Comparison of ENCODE assay signal across 9 cellular contexts in the genomic region with DNA sequence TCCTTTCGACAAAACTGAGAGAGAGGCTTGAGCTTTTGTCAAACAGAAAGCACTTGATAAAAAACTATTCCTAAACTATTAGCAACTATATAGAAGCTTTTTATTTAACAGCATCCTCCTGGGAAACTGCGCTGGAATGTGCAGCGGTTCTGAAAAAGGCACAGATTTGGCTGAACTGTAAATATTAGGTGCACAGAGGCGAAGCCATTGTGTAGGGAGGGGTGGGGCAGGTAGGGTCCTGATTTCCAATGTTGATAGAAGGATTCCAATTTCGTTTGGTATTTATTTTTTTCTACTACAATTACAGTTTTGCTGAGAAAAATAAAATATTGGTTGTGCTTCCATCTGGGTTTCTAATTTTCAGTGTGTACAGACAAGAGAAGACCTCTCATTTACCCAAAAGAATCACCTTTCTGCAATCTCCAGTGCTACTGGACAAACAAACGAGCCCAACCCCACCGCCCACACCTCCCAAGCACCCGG. TPM values are rescaled to one million over a fixed set of nuclear protein-coding genes. Genes with fewer than 3 reads are reported as not detected.
A peak's percentile ranks its signal among the peaks of the same experiment; 100 is the strongest.
DNase-seq lines count a peak whose midpoint lies in the region; ATAC-seq, FAIRE-seq and TF ChIP-seq lines count a peak whose summit lies in the region.
"Had no signal": no experiment of that assay in that cellular context is flagged by ENCODE, and none has a peak within 500 bp of the region (broad histone marks: within the 10 kb centered on the region; RNA-seq: fewer than 3 reads in every experiment).

No MANE protein-coding gene starts in this region.

- no peaks in the 10 kb centered on the region for H3K9me3 Mint-ChIP-seq in activated CD4-positive, alpha-beta T cell treated with anti-CD3 and anti-CD28 coated beads, Interleukin-2, amount 10 ng/mL, durations not matched to agents 24 days and 14 days
- H3K9me3 Mint-ChIP-seq in astrocyte (ENCODE audit: unreplicated experiment): no peaks in the 10 kb centered on the region

- H3K27ac ChIP-seq in astrocyte (ENCODE audit: low read depth, low read length) (no peak overlapping the region), HepG2 (ENCODE audit: extremely low read length, insufficient read depth, low read length) (peak overlapping the region; percentile 92), testis (no peak overlapping the region)
- H3K27ac ChIP-seq: C4-2B had no signal

- ATAC-seq in HepG2: peak; percentile 26

- H3K79me2 ChIP-seq in astrocyte (ENCODE audit: insufficient read depth, low read length) (no peaks in the 10 kb centered on the region), HepG2 (ENCODE audit: insufficient read depth, low read length) (peaks cover 32% of the 10 kb centered on the region)

- POLR2A ChIA-PET in HepG2 (lab: Yijun Ruan, JAX): interaction anchor here (0.8 to 3.4 kb wide), 19 partner anchors 8 to 93 kb away, joined by 3 to 46 read pairs (median 5); a partner anchor contains a TSS

- H3K4me3 ChIP-seq in astrocyte (ENCODE audit: insufficient read depth, low read depth, low read length): peak overlapping the region; percentile 70
- peak overlapping the region; percentile 76 to 83 (median 81) for H3K4me3 ChIP-seq in HepG2 (replicated peaks in 1 of 3; ENCODE audit: insufficient read depth in 1 of 3, low read depth in 2 of 3, low read length in 3 of 3)
- peak overlapping the region; percentile 61 to 83 for H3K4me3 ChIP-seq in testis

- H3K9me3 ChIP-seq in astrocyte (ENCODE audit: insufficient read depth, low read depth, low read length) (no peaks in the 10 kb centered on the region), HepG2 (ENCODE audit: low read length) (no peaks in the 10 kb centered on the region), testis (no peaks in the 10 kb centered on the region)

- H2AFZ ChIP-seq in astrocyte (ENCODE audit: low read depth, low read length) (peak overlapping the region; percentile 82), HepG2 (ENCODE audit: low read length) (no peak overlapping the region)

- 10% methylated on average over 8 of the region's 8 CpGs for WGBS in HepG2 (ENCODE audit: low lambda C conversion rate)
- WGBS in testis, 2 donors: 40 to 53% methylated on average over 8 of the region's 8 CpGs

- H3K9ac ChIP-seq in astrocyte (ENCODE audit: low read length) (peak overlapping the region; percentile 77), HepG2 (ENCODE audit: insufficient read depth, low read depth, low read length) (peak overlapping the region; percentile 85)

- no peaks in the 10 kb centered on the region for H3K27me3 ChIP-seq in astrocyte (ENCODE audit: insufficient read depth, low read length)
- no peaks in the 10 kb centered on the region; a peak in 1 of 5 replicates for H3K27me3 ChIP-seq in HepG2 (ENCODE audit: control insufficient read depth in 1 of 2, insufficient read depth in 2 of 2, low read length in 2 of 2)
- H3K27me3 ChIP-seq in testis: no peaks in the 10 kb centered on the region

- no peaks in the 10 kb centered on the region for H3K36me3 Mint-ChIP-seq in activated CD4-positive, alpha-beta T cell treated with anti-CD3 and anti-CD28 coated beads, Interleukin-2, amount 10 ng/mL, durations not matched to agents 24 days and 14 days (ENCODE audit: low read depth)
- H3K36me3 Mint-ChIP-seq in astrocyte (ENCODE audit: low read depth, unreplicated experiment): no peaks in the 10 kb centered on the region

- FAIRE-seq in astrocyte (lab: Jason Lieb, UNC): no peak
- FAIRE-seq in HepG2 (lab: Jason Lieb, UNC): no peak
- no peak for FAIRE-seq in H54 (lab: Jason Lieb, UNC)

- H3K27ac Mint-ChIP-seq in activated CD4-positive, alpha-beta T cell treated with anti-CD3 and anti-CD28 coated beads, Interleukin-2, amount 10 ng/mL, durations not matched to agents 24 days and 14 days: no peak overlapping the region
- H3K27ac Mint-ChIP-seq in astrocyte (ENCODE audit: unreplicated experiment): peak overlapping the region; percentile 37

- peak overlapping the region; percentile 92 for H3K4me2 ChIP-seq in astrocyte (ENCODE audit: low read length)
- peak overlapping the region; percentile 93 for H3K4me2 ChIP-seq in HepG2 (ENCODE audit: low read depth, low read length)

- in situ Hi-C loops in HepG2 (cut with HindIII; ENCODE audit: extremely low pct_ligation_motif_present, low pct_unique_long_range_greater_than_20kb): no loop called here

- H3K4me1 ChIP-seq in astrocyte (ENCODE audit: insufficient read depth, low read length) (peaks cover 14% of the 10 kb centered on the region), HepG2 (ENCODE audit: insufficient read depth, low read length) (peaks cover 60% of the 10 kb centered on the region), testis (no peaks in the 10 kb centered on the region)

- intact Hi-C loops in activated CD4-positive, alpha-beta T cell treated with anti-CD3 and anti-CD28 coated beads, Interleukin-2, amount 10 ng/mL, durations not matched to agents 24 days and 14 days (cut with micrococcal nuclease): no loop called here
- intact Hi-C loops in HepG2 (cut with micrococcal nuclease; ENCODE audit: unreplicated experiment) (loop anchor here (2.0 kb wide), 1 partner anchor 14 kb away; no protein-coding TSS in a partner anchor), testis (cut with DNase I; ENCODE audit: low total_unique reads) (no loop called here)

- peaks cover 6% of the 10 kb centered on the region for H3K4me1 Mint-ChIP-seq in activated CD4-positive, alpha-beta T cell treated with anti-CD3 and anti-CD28 coated beads, Interleukin-2, amount 10 ng/mL, durations not matched to agents 24 days and 14 days
- H3K4me1 Mint-ChIP-seq in astrocyte (ENCODE audit: low read depth, unreplicated experiment): peaks cover 10% of the 10 kb centered on the region

- TF ChIP-seq CTCF in astrocyte (IDR thresholded peaks at IDR 0.05; ENCODE audit: insufficient read depth, low read depth, low read length): no peak
- TF ChIP-seq CTCF in HepG2 (CRISPR knock-in tag; IDR thresholded peaks at IDR 0.05): no peak
- TF ChIP-seq CTCF in testis (IDR thresholded peaks at IDR 0.05): no peak

- TF ChIP-seq EP300 in HepG2 (IDR thresholded peaks at IDR 0.05; ENCODE audit: low read depth in 2 of 2, low read length in 2 of 2) (no peak), HepG2 (CRISPR knock-in tag; IDR thresholded peaks at IDR 0.05; ENCODE audit: borderline replicate concordance) (no peak)

- H4K20me1 ChIP-seq in astrocyte (ENCODE audit: insufficient read depth, low read length) (no peaks in the 10 kb centered on the region), HepG2 (ENCODE audit: insufficient read depth, low read length) (no peaks in the 10 kb centered on the region)

- no peak for TF ChIP-seq RAD21 in HepG2 (CRISPR knock-in tag; IDR thresholded peaks at IDR 0.05)

- peaks cover 61% of the 10 kb centered on the region for H3K27me3 Mint-ChIP-seq in activated CD4-positive, alpha-beta T cell treated with anti-CD3 and anti-CD28 coated beads, Interleukin-2, amount 10 ng/mL, durations not matched to agents 24 days and 14 days
- H3K27me3 Mint-ChIP-seq in astrocyte (ENCODE audit: low read depth, unreplicated experiment): peaks cover 7% of the 10 kb centered on the region

- H3K4me3 Mint-ChIP-seq in activated CD4-positive, alpha-beta T cell treated with anti-CD3 and anti-CD28 coated beads, Interleukin-2, amount 10 ng/mL, durations not matched to agents 24 days and 14 days: peak overlapping the region; percentile 84
- H3K4me3 Mint-ChIP-seq in astrocyte (ENCODE audit: unreplicated experiment): peak overlapping the region; percentile 96

- H3K36me3 ChIP-seq in astrocyte (ENCODE audit: insufficient read depth, low read length) (no peaks in the 10 kb centered on the region), HepG2 (replicated peaks in 1 of 2; ENCODE audit: control insufficient read depth in 1 of 2, insufficient read depth in 2 of 2, low read length in 2 of 2) (no peaks in the 10 kb centered on the region), testis (ENCODE audit: low read depth, missing control alignments) (no peaks in the 10 kb centered on the region)

- CTCF ChIA-PET in HepG2 (lab: Yijun Ruan, JAX; ENCODE audit: low intra/inter-chr PET ratio, low total read pairs): no interaction called here

- TSS peak; percentile 76 for BruUV-seq in HepG2 (replicated peaks; lab: Mats Ljungman, UMichigan)

- DNase-seq in activated CD4-positive, alpha-beta T cell treated with anti-CD3 and anti-CD28 coated beads, Interleukin-2, amount 10 ng/mL, durations not matched to agents 24 days and 14 days: no peak
- DNase-seq in activated CD4-positive, alpha-beta T cell treated with anti-CD3 and anti-CD28 coated beads for 48 hours: no peak
- no peak for DNase-seq in astrocyte (ENCODE audit: low read depth)
- DNase-seq in HepG2 (ENCODE audit: low spot score): no peak
- DNase-seq in testis: no peak
- no peak for DNase-seq in SIG-M5 (lab: John Stamatoyannopoulos, UW)
- no peak for DNase-seq in pons (ENCODE audit: low spot score)
- DNase-seq in H54 (ENCODE audit: insufficient read length, low spot score): no peak

- TF ChIP-seq POLR2A in HepG2 (IDR thresholded peaks at IDR 0.05; ENCODE audit: insufficient read depth in 1 of 2, low read depth in 2 of 2, low read length in 2 of 2) (no peak), testis (IDR thresholded peaks at IDR 0.05) (no peak), H54 (IDR thresholded peaks at IDR 0.05; ENCODE audit: low read depth, low read length) (no peak)

RNA-seq across cellular contexts. Expression of a gene that starts 0.7 kb away (rescaled TPM):
- 0.07 and 0.14 TPM in 2 replicates for total RNA-seq in activated CD4-positive, alpha-beta T cell treated with anti-CD3 and anti-CD28 coated beads, Interleukin-2, amount 10 ng/mL, durations not matched to agents 24 days and 14 days
- total RNA-seq in astrocyte (14.1 and 15.9 TPM in 2 replicates), HepG2 (2016; rRNA removed; fragmentation: Illumina TruSeq; extraction: Trizol) (28.8 and 49.2 TPM in 2 replicates), testis (1 to 10 TPM; 6.3 to 9.8 TPM)
- total RNA-seq in HepG2 (2016; cell fraction: cytosol; rRNA removed; fragmentation: Illumina TruSeq; extraction: Trizol; ENCODE audit: low read depth): 2.4 and 2.6 TPM in 2 replicates
- total RNA-seq in HepG2 (2016; cell fraction: insoluble cytoplasmic fraction; rRNA removed; fragmentation: Illumina TruSeq; extraction: Trizol): 28.8 and 50.1 TPM in 2 replicates
- 18.7 and 20.1 TPM in 2 replicates for total RNA-seq in HepG2 (2016; cell fraction: membrane; rRNA removed; fragmentation: Illumina TruSeq; extraction: Trizol)
- 21.9 and 24.0 TPM in 2 replicates for total RNA-seq in HepG2 (2016; cell fraction: nucleus; rRNA removed; fragmentation: Illumina TruSeq; extraction: Trizol)
- polyA plus RNA-seq in HepG2 (2011; rRNA removed) (9.1 and 10.9 TPM in 2 replicates), testis (ENCODE audit: insufficient read depth, low read depth, low replicate concordance) (5.5 TPM)
- 5.4 and 9.9 TPM in 2 replicates for polyA plus RNA-seq in HepG2 (2011; cell fraction: cytosol; rRNA removed)
- 3.0 and 3.8 TPM in 2 replicates for polyA plus RNA-seq in HepG2 (2011; cell fraction: nucleus; rRNA removed)
- polyA plus RNA-seq in HepG2 (2012): 14.3 and 18.3 TPM in 2 replicates
- polyA plus RNA-seq in HepG2 (2016; cell fraction: cytosol; fragmentation: Illumina TruSeq; extraction: Trizol; ENCODE audit: low read depth): 2.0 and 2.3 TPM in 2 replicates
- polyA plus RNA-seq in HepG2 (2016; cell fraction: insoluble cytoplasmic fraction; fragmentation: Illumina TruSeq; extraction: Trizol; ENCODE audit: low read depth): 41.2 and 44.0 TPM in 2 replicates
- 9.8 and 9.9 TPM in 2 replicates for polyA plus RNA-seq in HepG2 (2016; cell fraction: membrane; fragmentation: Illumina TruSeq; extraction: Trizol; ENCODE audit: low read depth)
- polyA plus RNA-seq in HepG2 (2016; cell fraction: nucleus; fragmentation: Illumina TruSeq; extraction: Trizol; ENCODE audit: insufficient read depth, low read depth): 22.0 and 22.3 TPM in 2 replicates
- polyA minus RNA-seq in HepG2 (2011; rRNA and poly(A)+ RNA removed; ENCODE audit: low replicate concordance): 0.14 and 7.0 TPM in 2 replicates
- polyA minus RNA-seq in HepG2 (2011; cell fraction: cytosol; rRNA and poly(A)+ RNA removed): 13.6 and 16.5 TPM in 2 replicates
- 16.2 and 18.3 TPM in 2 replicates for polyA minus RNA-seq in HepG2 (2011; cell fraction: nucleus; rRNA and poly(A)+ RNA removed)
